9 cellular contexts compared by ENCODE assay signal in genomic region chr19:19403373-19403901, GRCh38. TPM values are rescaled to one million over a fixed set of nuclear protein-coding genes. Genes with fewer than 3 reads are reported as not detected.
A peak's percentile ranks its signal among the peaks of the same experiment; 100 is the strongest.
DNase-seq lines count a peak whose midpoint lies in the region; ATAC-seq and FAIRE-seq lines count a peak whose summit lies in the region.
"Had no signal": no experiment of that assay in that cellular context is flagged by ENCODE, and none has a peak within 500 bp of the region (broad histone marks: within the 10 kb centered on the region; RNA-seq: fewer than 3 reads in every experiment).

No MANE protein-coding gene starts in this region.

- in situ Hi-C loops in G401 (cut with HindIII; ENCODE audit: low sequenced_read_pairs) = no loop called here

- H3K27me3 ChIP-seq in mucosa of stomach (ENCODE audit: control insufficient read depth, insufficient read depth, low read length) = no peaks in the 10 kb centered on the region
- H3K27me3 ChIP-seq: thyroid gland had no signal

- ATAC-seq in GM18517 (IDR thresholded peaks at IDR 0.05; ENCODE audit: unreplicated experiment) = no peak

- H3K4me1 ChIP-seq in mucosa of stomach (ENCODE audit: control insufficient read depth, insufficient read depth, low read length) = peaks cover 41% of the 10 kb centered on the region

- peak; percentile 64 for DNase-seq in CD1c-positive myeloid dendritic cell (ENCODE audit: extremely low spot score)
- DNase-seq in HTR-8/SVneo (ENCODE audit: insufficient read length, low spot score) = peak; percentile 58
- DNase-seq in amniotic epithelial cell (ENCODE audit: low read depth) = peak; percentile 15
- DNase-seq in GDM1 (lab: John Stamatoyannopoulos, UW) = no peak
- DNase-seq in G401 (ENCODE audit: low spot score) = no peak
- no peak for DNase-seq in stimulated activated naive CD4-positive, alpha-beta T cell treated with Interleukin-2 at 50 U/mL for 16 hours (lab: John Stamatoyannopoulos, UW)

- no peaks in the 10 kb centered on the region for H3K9me3 ChIP-seq in mucosa of stomach (ENCODE audit: control insufficient read depth, low read length)
- H3K9me3 ChIP-seq: thyroid gland had no signal

- no peak for FAIRE-seq in HTR-8/SVneo (lab: Jason Lieb, UNC)

- no peak overlapping the region for H3K4me3 ChIP-seq in mucosa of stomach (ENCODE audit: low read length)
- H3K4me3 ChIP-seq: thyroid gland had no signal

- H3K9ac ChIP-seq in mucosa of stomach (ENCODE audit: low read length) = peak overlapping the region; percentile 37

- no peaks in the 10 kb centered on the region for H3K36me3 ChIP-seq in mucosa of stomach (ENCODE audit: control insufficient read depth, insufficient read depth, low read length)
- H3K36me3 ChIP-seq: thyroid gland had no signal

RNA-seq across cellular contexts. Expression of gene GATAD2A, which starts 2.0 kb away (rescaled TPM):
- total RNA-seq in G401 (2014; rRNA removed; shearing (Covaris generic)) = 47.2 and 80.3 TPM in 2 replicates

Comparison
In these comparisons a context has a peak if more than half of its experiments do, and no peak if none do; other contexts are left out.
1. DNase-seq: peak in CD1c-positive myeloid dendritic cell (single experiment), HTR-8/SVneo (single experiment) and amniotic epithelial cell (single experiment); none in GDM1 (single experiment), G401 (single experiment) and stimulated activated naive CD4-positive, alpha-beta T cell treated with Interleukin-2 at 50 U/mL for 16 hours (single experiment).